Comparison of ENCODE assay signal across 11 cellular contexts in the genomic region with DNA sequence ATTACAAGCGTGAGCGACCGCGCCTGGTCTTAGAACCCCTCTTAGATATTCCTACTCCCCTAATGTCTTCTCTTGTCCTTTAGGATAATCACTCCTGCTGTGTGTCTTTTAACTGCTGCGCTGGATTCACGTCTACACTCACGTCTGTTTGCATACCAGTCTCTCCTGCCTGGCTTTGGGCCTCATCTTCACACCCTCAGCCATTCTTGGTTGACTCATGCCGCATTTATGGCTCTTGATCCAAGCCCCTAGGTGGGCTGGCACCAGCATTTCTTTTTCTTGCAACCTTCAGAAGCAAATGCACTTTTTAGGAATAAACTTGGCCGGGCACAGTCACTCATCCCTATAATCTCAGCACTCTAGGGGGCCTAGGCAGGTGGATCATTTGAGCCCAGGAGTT. TPM values are rescaled to one million over a fixed set of nuclear protein-coding genes. Genes with fewer than 3 reads are reported as not detected.
DNase-seq lines count a peak whose midpoint lies in the region; ATAC-seq and TF ChIP-seq lines count a peak whose summit lies in the region.
"Had no signal": no experiment of that assay in that cellular context is flagged by ENCODE, and none has a peak within 500 bp of the region (broad histone marks: within the 10 kb centered on the region; RNA-seq: fewer than 3 reads in every experiment).

No MANE protein-coding gene starts in this region.

- no peak overlapping the region for H3K9ac ChIP-seq in neural progenitor cell

- ATAC-seq in stimulated activated naive CD8-positive, alpha-beta T cell treated with anti-CD3 and anti-CD28 coated beads, Interleukin-15, Interleukin-2, amounts not matched to agents 100 U/mL and 50 U/mL, for 24 hours: no peak

- H3K27ac ChIP-seq in esophagus squamous epithelium (peak overlapping the region in 3 of 4 donors; percentile 19 to 59 (median 58)), neural progenitor cell (no peak overlapping the region), vagina (peak overlapping the region; percentile 81)

- peaks cover 8% of the 10 kb centered on the region for H3K79me2 ChIP-seq in neural progenitor cell (ENCODE audit: low read depth)

- H3K4me2 ChIP-seq in neural progenitor cell: no peak overlapping the region

- H2AFZ ChIP-seq in neural progenitor cell (replicated peaks): no peak overlapping the region

- H3K27me3 Mint-ChIP-seq in stimulated activated naive CD8-positive, alpha-beta T cell treated with anti-CD3 and anti-CD28 coated beads, Interleukin-15, Interleukin-2, amounts not matched to agents 100 ng/mL and 50 ng/mL, for 24 hours: no peaks in the 10 kb centered on the region
- peaks cover 4% of the 10 kb centered on the region for H3K27me3 Mint-ChIP-seq in neural progenitor cell (ENCODE audit: insufficient read depth, low read depth)
- H3K27me3 Mint-ChIP-seq: activated B cell treated with CpG ODN at 0.5 μM for 24 hours; activated naive CD8-positive, alpha-beta T cell treated with anti-CD3 and anti-CD28 coated beads, Interleukin-2, amount 10 ng/mL, durations not matched to agents 7 days and 5 days had no signal

- no peak for TF ChIP-seq CTCF in esophagus squamous epithelium (IDR thresholded peaks at IDR 0.05)
- no peak for TF ChIP-seq CTCF in neural progenitor cell (IDR thresholded peaks at IDR 0.05)
- TF ChIP-seq CTCF in vagina (IDR thresholded peaks at IDR 0.05): no peak

- peaks cover 19% of the 10 kb centered on the region for H3K4me1 Mint-ChIP-seq in stimulated activated naive CD8-positive, alpha-beta T cell treated with anti-CD3 and anti-CD28 coated beads, Interleukin-15, Interleukin-2, amounts not matched to agents 100 ng/mL and 50 ng/mL, for 24 hours (ENCODE audit: low read depth)
- H3K4me1 Mint-ChIP-seq in neural progenitor cell: peaks cover 16% of the 10 kb centered on the region

- H3K4me3 Mint-ChIP-seq in stimulated activated naive CD8-positive, alpha-beta T cell treated with anti-CD3 and anti-CD28 coated beads, Interleukin-15, Interleukin-2, amounts not matched to agents 100 ng/mL and 50 ng/mL, for 24 hours: no peak overlapping the region
- H3K4me3 Mint-ChIP-seq in neural progenitor cell: no peak overlapping the region
- H3K4me3 Mint-ChIP-seq: activated B cell treated with CpG ODN at 0.5 μM for 24 hours; activated naive CD8-positive, alpha-beta T cell treated with anti-CD3 and anti-CD28 coated beads, Interleukin-2, amount 10 ng/mL, durations not matched to agents 7 days and 5 days had no signal

- H3K9me3 ChIP-seq in esophagus squamous epithelium (peaks cover 0 to 3% (median 0%) of the 10 kb centered on the region in 3 donors), neural progenitor cell (ENCODE audit: low read depth) (no peaks in the 10 kb centered on the region), vagina (no peaks in the 10 kb centered on the region)

- H3K4me3 ChIP-seq in esophagus squamous epithelium: no peak overlapping the region
- no peak overlapping the region for H3K4me3 ChIP-seq in neural progenitor cell
- no peak overlapping the region for H3K4me3 ChIP-seq in vagina

- WGBS in esophagus squamous epithelium, 2 donors: 83 to 95% methylated on average over 9 of the region's 9 CpGs

- no peak for DNase-seq in stimulated activated naive CD8-positive, alpha-beta T cell treated with anti-CD3 and anti-CD28 coated beads, Interleukin-15, Interleukin-2, amounts not matched to agents 100 U/mL and 50 U/mL, for 24 hours
- no peak for DNase-seq in esophagus squamous epithelium (lab: John Stamatoyannopoulos, UW)
- no peak for DNase-seq in neural progenitor cell (ENCODE audit: low spot score)
- no peak for DNase-seq in vagina (ENCODE audit: extremely low spot score in 2 of 2)
- no peak for DNase-seq in NCI-H187 (lab: John Stamatoyannopoulos, UW)
- no peak for DNase-seq in HuH-7 (ENCODE audit: low spot score)
- no peak for DNase-seq in activated effector memory CD4-positive, alpha-beta T cell treated with anti-CD3 and anti-CD28 coated beads, Interleukin-2, amount 50 U/mL, for 16 hours
- DNase-seq: activated B cell treated with CpG ODN at 0.5 μM for 24 hours; activated naive CD8-positive, alpha-beta T cell treated with anti-CD3 and anti-CD28 coated beads, Interleukin-2, amount 10 ng/mL, durations not matched to agents 7 days and 5 days; NCI-H2081 treated with DMSO at 0.1 percent for 48 hours had no signal

- H3F3A ChIP-seq in neural progenitor cell (ENCODE audit: low read depth): no peaks in the 10 kb centered on the region

- no peaks in the 10 kb centered on the region for H4K20me1 ChIP-seq in neural progenitor cell (ENCODE audit: low read depth)

- H3K9me3 Mint-ChIP-seq in stimulated activated naive CD8-positive, alpha-beta T cell treated with anti-CD3 and anti-CD28 coated beads, Interleukin-15, Interleukin-2, amounts not matched to agents 100 ng/mL and 50 ng/mL, for 24 hours: no peaks in the 10 kb centered on the region
- peaks cover 4% of the 10 kb centered on the region for H3K9me3 Mint-ChIP-seq in neural progenitor cell
- H3K9me3 Mint-ChIP-seq: activated B cell treated with CpG ODN at 0.5 μM for 24 hours; activated naive CD8-positive, alpha-beta T cell treated with anti-CD3 and anti-CD28 coated beads, Interleukin-2, amount 10 ng/mL, durations not matched to agents 7 days and 5 days had no signal

- H3K27ac Mint-ChIP-seq in stimulated activated naive CD8-positive, alpha-beta T cell treated with anti-CD3 and anti-CD28 coated beads, Interleukin-15, Interleukin-2, amounts not matched to agents 100 ng/mL and 50 ng/mL, for 24 hours: peak overlapping the region; percentile 61
- peak overlapping the region; percentile 55 for H3K27ac Mint-ChIP-seq in neural progenitor cell
- H3K27ac Mint-ChIP-seq: activated B cell treated with CpG ODN at 0.5 μM for 24 hours; activated naive CD8-positive, alpha-beta T cell treated with anti-CD3 and anti-CD28 coated beads, Interleukin-2, amount 10 ng/mL, durations not matched to agents 7 days and 5 days had no signal

- H3K27me3 ChIP-seq in esophagus squamous epithelium: no peaks in the 10 kb centered on the region
- no peaks in the 10 kb centered on the region for H3K27me3 ChIP-seq in neural progenitor cell
- H3K27me3 ChIP-seq in vagina: no peaks in the 10 kb centered on the region

- H3K36me3 ChIP-seq in esophagus squamous epithelium (peaks cover 6 to 30% (median 14%) of the 10 kb centered on the region in 3 donors), neural progenitor cell (no peaks in the 10 kb centered on the region), vagina (peaks cover 0 to 22% of the 10 kb centered on the region in 2 donors)

- intact Hi-C loops in esophagus squamous epithelium (cut with DNase I): no loop called here
- intact Hi-C loops in vagina (cut with DNase I): no loop called here

- TF ChIP-seq POLR2A in esophagus squamous epithelium (IDR thresholded peaks at IDR 0.05) (no peak), vagina (IDR thresholded peaks at IDR 0.05) (no peak)

- H3K36me3 Mint-ChIP-seq in stimulated activated naive CD8-positive, alpha-beta T cell treated with anti-CD3 and anti-CD28 coated beads, Interleukin-15, Interleukin-2, amounts not matched to agents 100 ng/mL and 50 ng/mL, for 24 hours (ENCODE audit: low read depth): peaks cover 28% of the 10 kb centered on the region
- H3K36me3 Mint-ChIP-seq in neural progenitor cell: peaks cover 42% of the 10 kb centered on the region

- peaks cover 8 to 34% (median 10%) of the 10 kb centered on the region in 3 donors for H3K4me1 ChIP-seq in esophagus squamous epithelium
- no peaks in the 10 kb centered on the region for H3K4me1 ChIP-seq in neural progenitor cell
- H3K4me1 ChIP-seq in vagina: peaks cover 46% of the 10 kb centered on the region

RNA-seq across cellular contexts. Expression of gene MYO9B, which starts 22.7 kb away (rescaled TPM):
- total RNA-seq in esophagus squamous epithelium (10 to 100 TPM; 25.5 to 60.5 (median 39.5) TPM), neural progenitor cell (ENCODE audit: low replicate concordance) (38.5 and 42.2 TPM in 2 replicates), vagina (100 TPM)

RNA-seq across cellular contexts. Expression of gene HAUS8, which starts 23.1 kb away (rescaled TPM):
- total RNA-seq in esophagus squamous epithelium: 1 to 10 TPM; 3.0 to 5.8 (median 3.2) TPM
- total RNA-seq in neural progenitor cell (ENCODE audit: low replicate concordance): 15.6 and 16.3 TPM in 2 replicates
- 4.7 TPM for total RNA-seq in vagina
